17 cellular contexts compared by ENCODE assay signal in genomic region chr1:63802109-63802508, GRCh38. TPM values are rescaled to one million over a fixed set of nuclear protein-coding genes. Genes with fewer than 3 reads are reported as not detected.
DNase-seq lines count a peak whose midpoint lies in the region; ATAC-seq, FAIRE-seq and TF ChIP-seq lines count a peak whose summit lies in the region.
"Had no signal": no experiment of that assay in that cellular context is flagged by ENCODE, and none has a peak within 500 bp of the region (broad histone marks: within the 10 kb centered on the region; RNA-seq: fewer than 3 reads in every experiment).

No MANE protein-coding gene starts in this region.

- TF ChIP-seq CTCF in H9 (conservative IDR thresholded peaks at IDR 0.05) (peak; percentile 49), WTC11 (IDR thresholded peaks at IDR 0.05) (no peak), foreskin keratinocyte (conservative IDR thresholded peaks at IDR 0.05) (peak; percentile 3), type B pancreatic cell (conservative IDR thresholded peaks at IDR 0.05) (no peak)

- no peak overlapping the region for H2AK5ac ChIP-seq in H9 (ENCODE audit: insufficient read length, low read length)

- no peak overlapping the region for H3K4me3 ChIP-seq in small intestine (ENCODE audit: low read depth in 1 of 2, low read length in 2 of 2)

- no peak for FAIRE-seq in small intestine (lab: Jason Lieb, UNC)
- FAIRE-seq: GM12891, GM19239 had no signal

- H3K9me3 Mint-ChIP-seq in H9 (no peaks in the 10 kb centered on the region; a peak in 1 of 5 replicates), WTC11 (no peaks in the 10 kb centered on the region), type B pancreatic cell (no peaks in the 10 kb centered on the region)

- CTCF ChIA-PET in WTC11 (lab: Charles Lee): interaction anchor here (1.3 kb wide), 2 partner anchors 110 to 116 kb away, joined by 4 to 5 read pairs; no protein-coding TSS in a partner anchor

- no peak overlapping the region for H2BK12ac ChIP-seq in H9 (ENCODE audit: insufficient read length, low read depth, low read length)

- H3K36me3 ChIP-seq in small intestine (ENCODE audit: control insufficient read depth in 2 of 2, insufficient read depth in 2 of 2, low read length in 2 of 2): no peaks in the 10 kb centered on the region

- H3K79me1 ChIP-seq in H9 (ENCODE audit: insufficient read depth, low read depth, low read length, poor library complexity, severe bottlenecking): peaks cover 8% of the 10 kb centered on the region

- H3K14ac ChIP-seq in H9 (ENCODE audit: insufficient read depth, low read length): no peak overlapping the region

- no peak overlapping the region for H3K18ac ChIP-seq in H9 (ENCODE audit: insufficient read length, low read depth, low read length)

- H3K23me2 ChIP-seq in H9 (ENCODE audit: insufficient read length, low read depth, low read length, poor library complexity, severe bottlenecking): no peaks in the 10 kb centered on the region

- H3K4me3 Mint-ChIP-seq in H9 (no peak overlapping the region), WTC11 (no peak overlapping the region), type B pancreatic cell (no peak overlapping the region)
- H3K4me3 Mint-ChIP-seq: CD14-positive monocyte had no signal

- no peak overlapping the region for H3K23ac ChIP-seq in H9 (ENCODE audit: insufficient read length, low read depth, low read length)

- H3K4me1 ChIP-seq in H9 (ENCODE audit: insufficient read depth, low read length) (peaks cover 11% of the 10 kb centered on the region), foreskin keratinocyte (no peaks in the 10 kb centered on the region), small intestine (ENCODE audit: control insufficient read depth in 2 of 2, insufficient read depth in 1 of 2, low read depth in 1 of 2, low read length in 1 of 2) (peaks cover 0 to 2% of the 10 kb centered on the region in 2 donors)

- H3K27me3 ChIP-seq in H9 (ENCODE audit: insufficient read depth, low read length): no peaks in the 10 kb centered on the region
- no peaks in the 10 kb centered on the region for H3K27me3 ChIP-seq in foreskin keratinocyte
- H3K27me3 ChIP-seq in small intestine (ENCODE audit: control insufficient read depth in 2 of 2, insufficient read depth in 2 of 2, low read length in 2 of 2): no peaks in the 10 kb centered on the region

- H2AFZ ChIP-seq in H9 (ENCODE audit: low read length): no peak overlapping the region

- H3K27ac Mint-ChIP-seq in H9 (peak overlapping the region in 2 of 3 experiments; percentile 24 to 60; a peak in 2 of 7 replicates), WTC11 (peak overlapping the region; percentile 64; the same call in 1 of the 2 replicates), type B pancreatic cell (no peak overlapping the region)
- H3K27ac Mint-ChIP-seq: CD14-positive monocyte had no signal

- WGBS in H9 (ENCODE audit: extremely low coverage, insufficient read length, low lambda C conversion rate): no CpG with 5 or more reads among the region's 3 CpGs
- 77 to 82% (median 80%) methylated on average over 3 of the region's 3 CpGs for WGBS in small intestine, 3 donors

- H3K79me2 ChIP-seq in H9 (ENCODE audit: insufficient read depth, low read length): peaks cover 52% of the 10 kb centered on the region; the same call in 1 of the 2 replicates

- no peaks in the 10 kb centered on the region for H4K20me1 ChIP-seq in H9 (ENCODE audit: control insufficient read depth, insufficient read depth, insufficient read length)

- H4K5ac ChIP-seq in H9 (ENCODE audit: insufficient read length, low read depth, low read length): no peak overlapping the region

- DNase-seq in ACHN (peak; percentile 10), H9 (no peak), WTC11 (ENCODE audit: low spot score) (no peak), foreskin keratinocyte (no peak), type B pancreatic cell (ENCODE audit: extremely low spot score, unreplicated experiment) (no peak), DMS153 (lab: John Stamatoyannopoulos, UW) (no peak), small intestine (no peak)
- DNase-seq: H7, KG1, MV-4-11, NCI-H1694 treated with DMSO at 0.1 percent for 48 hours, NCI-H2107, NCI-H510A, NCI-H774 had no signal

- no peak overlapping the region for H2BK15ac ChIP-seq in H9 (ENCODE audit: low read depth, low read length)

- in situ Hi-C loops in ACHN (cut with HindIII; ENCODE audit: low pct_ligation_motif_present, low pct_unique_long_range_greater_than_20kb, low sequenced_read_pairs): no loop called here

- no peak overlapping the region for H3T11ph ChIP-seq in H9 (ENCODE audit: low read length)

- H3K36me3 Mint-ChIP-seq in H9 (ENCODE audit: insufficient read depth in 1 of 3, low read depth in 3 of 3) (peaks cover under 1 to 9% (median 4%) of the 10 kb centered on the region in 3 experiments; a peak in 5 of 7 replicates), WTC11 (peaks cover 3% of the 10 kb centered on the region; the same call in 1 of the 2 replicates), type B pancreatic cell (no peaks in the 10 kb centered on the region)
- H3K36me3 Mint-ChIP-seq: CD14-positive monocyte had no signal

- H3K56ac ChIP-seq in H9 (ENCODE audit: insufficient read length, low read depth, low read length): no peak overlapping the region

- H3K4me1 Mint-ChIP-seq in H9 (peaks cover 68 to 87% of the 10 kb centered on the region in 2 experiments), WTC11 (peaks cover 80% of the 10 kb centered on the region), type B pancreatic cell (ENCODE audit: unreplicated experiment) (peaks cover 36% of the 10 kb centered on the region)
- H3K4me1 Mint-ChIP-seq: CD14-positive monocyte had no signal

- ATAC-seq in WTC11: peak; percentile 60; the same call in 1 of the 2 replicates
- ATAC-seq in foreskin keratinocyte: no peak

- no peak overlapping the region for H3K9ac ChIP-seq in H9 (ENCODE audit: extremely low read depth, insufficient read length, low read length)

- POLR2A ChIA-PET in WTC11 (lab: Charles Lee): no interaction called here

- H2BK5ac ChIP-seq in H9 (ENCODE audit: insufficient read length, low read length): no peak overlapping the region

- H3K4ac ChIP-seq in H9 (ENCODE audit: low read depth, low read length): no peak overlapping the region

- no peak overlapping the region for H2BK120ac ChIP-seq in H9 (ENCODE audit: low read depth, low read length, poor library complexity, severe bottlenecking)

- no peaks in the 10 kb centered on the region for H3K9me3 ChIP-seq in H9 (ENCODE audit: control insufficient read depth, low read depth, low read length)
- H3K9me3 ChIP-seq in small intestine (ENCODE audit: control insufficient read depth, low read depth): no peaks in the 10 kb centered on the region

- H3K27ac ChIP-seq in H9 (ENCODE audit: insufficient read length, low read depth, low read length) (no peak overlapping the region), foreskin keratinocyte (no peak overlapping the region), small intestine (ENCODE audit: low read depth in 1 of 2, low read length in 1 of 2) (no peak overlapping the region)

- H3K27me3 Mint-ChIP-seq in H9 (ENCODE audit: low read depth) (no peaks in the 10 kb centered on the region), WTC11 (ENCODE audit: low read depth) (no peaks in the 10 kb centered on the region), type B pancreatic cell (no peaks in the 10 kb centered on the region)

- H4K91ac ChIP-seq in H9 (ENCODE audit: insufficient read length, low read depth, low read length): no peak overlapping the region

- no peak overlapping the region for H3K4me2 ChIP-seq in H9 (ENCODE audit: insufficient read depth, insufficient read length, low read length)

- H2BK20ac ChIP-seq in H9 (ENCODE audit: low read depth, low read length, poor library complexity, severe bottlenecking): no peak overlapping the region

- H4K8ac ChIP-seq in H9 (replicated peaks; ENCODE audit: insufficient read length, low read depth, low read length): no peak overlapping the region

TF ChIP-seq in WTC11, 78 proteins besides CTCF, POLR2A, EP300 and RAD21 (continues in another document):
- TF ChIP-seq ATF3 (CRISPR knock-in tag; conservative IDR thresholded peaks at IDR 0.05) (no peak), ZNF423 (CRISPR knock-in tag; IDR thresholded peaks at IDR 0.05) (no peak), ZNF219 (CRISPR knock-in tag; IDR thresholded peaks at IDR 0.05; ENCODE audit: borderline replicate concordance) (no peak), TCF7 (CRISPR knock-in tag; IDR thresholded peaks at IDR 0.05; ENCODE audit: low read depth) (no peak)

RNA-seq across cellular contexts. Expression of gene ROR1, which starts 28.3 kb away (rescaled TPM):
- total RNA-seq in H9 (2021) (75.9 and 76.4 TPM in 2 replicates), WTC11 (2021) (54.6 to 56.3 TPM (median 55.2 TPM) in 3 replicates), foreskin keratinocyte (2.3 and 4.5 TPM in 2 replicates), type B pancreatic cell (ENCODE audit: low replicate concordance) (14.9 and 32.0 TPM in 2 replicates)
- polyA plus RNA-seq in foreskin keratinocyte (0.27 and 0.74 TPM in 2 replicates), small intestine (1 to 10 TPM in 1 of 3 donors, under 1 TPM in 1, not detected in 1; 0.22 to 3.6 TPM)
- polyA plus RNA-seq: CD14-positive monocyte had no signal

Comparison
In these comparisons a context has a peak if more than half of its experiments do, and no peak if none do; other contexts are left out.
1. CTCF ChIP-seq: peak in H9 (single experiment) and foreskin keratinocyte (single experiment); none in WTC11 (single experiment) and type B pancreatic cell (single experiment).